In the genomic region with DNA sequence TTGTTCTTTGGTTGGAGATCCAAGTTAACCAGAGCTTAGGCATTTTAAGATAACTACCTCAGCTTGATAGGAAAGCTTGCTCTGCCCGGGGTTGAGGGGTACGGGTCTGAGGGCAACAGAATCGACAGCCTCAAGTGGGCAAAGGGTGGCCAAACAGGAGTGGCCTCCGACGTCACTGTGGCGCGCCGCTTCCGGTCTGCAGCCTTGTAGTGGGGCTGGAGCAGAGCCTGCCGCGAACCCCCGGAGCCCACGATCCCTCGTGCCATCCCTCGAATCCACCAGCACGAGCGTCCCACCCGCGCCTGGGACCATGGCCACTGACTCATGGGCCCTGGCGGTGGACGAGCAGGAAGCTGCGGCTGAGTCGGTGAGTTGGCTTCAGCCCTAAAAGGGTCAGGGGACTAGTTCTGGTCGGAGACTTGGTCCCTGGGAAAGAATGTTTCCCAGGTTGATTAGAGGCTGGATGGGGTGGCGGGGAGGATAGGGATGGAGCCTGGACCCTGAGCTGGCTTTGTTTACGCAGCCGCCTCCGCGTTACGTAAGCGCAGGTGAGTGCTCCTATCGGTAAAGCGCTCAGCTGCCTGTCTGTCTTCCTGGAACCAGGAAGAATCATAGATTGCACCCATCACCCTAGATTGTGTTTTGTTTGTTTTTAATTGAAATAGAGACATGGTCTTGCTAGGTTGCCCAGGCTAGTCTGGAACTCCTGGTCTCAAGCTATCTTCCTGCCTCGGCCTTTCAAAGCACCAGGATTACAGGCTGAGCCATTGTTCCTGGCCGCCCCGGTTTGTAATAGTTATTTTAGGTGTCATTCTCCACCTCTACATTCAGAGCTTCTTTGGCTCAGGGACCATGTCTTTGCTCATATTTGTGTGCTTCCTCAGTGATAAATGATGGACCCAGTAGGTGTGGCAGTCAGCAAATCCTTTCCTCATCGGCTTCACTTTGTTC, we compare ENCODE assay signal across 1 cellular context.
TF ChIP-seq lines count a peak whose summit lies in the region.

A gene (plus strand): TSS at position 199 of the 951 bp plus-strand sequence. CDS start 112 bp downstream, at position 311.

TF ChIP-seq in K562, 482 proteins besides CTCF, POLR2A, EP300 and RAD21 (continued from another document):
- TF ChIP-seq MYNN (IDR thresholded peaks at IDR 0.05) (peak; percentile 29; the same call in 1 of the 2 replicates), MYNN (CRISPR knock-in tag; IDR thresholded peaks at IDR 0.05) (no peak), PTRF (tag; IDR thresholded peaks at IDR 0.05) (no peak), PML (IDR thresholded peaks at IDR 0.05; ENCODE audit: low read length) (peak; percentile 19; the same call in 1 of the 2 replicates), KAT8 (IDR thresholded peaks at IDR 0.05; ENCODE audit: low read depth) (no peak), ZNF347 (CRISPR knock-in tag; IDR thresholded peaks at IDR 0.05; ENCODE audit: low read depth) (no peak), ZNF561 (CRISPR knock-in tag; conservative IDR thresholded peaks at IDR 0.05) (no peak), HLTF (IDR thresholded peaks at IDR 0.05) (peak; percentile 39; the same call in 1 of the 2 replicates), ZNF124 (CRISPR knock-in tag; IDR thresholded peaks at IDR 0.05) (no peak), HNRNPLL (IDR thresholded peaks at IDR 0.05; ENCODE audit: low read depth, low read length, poor library complexity, severe bottlenecking) (peak; percentile 31), FOXA1 (IDR thresholded peaks at IDR 0.05; ENCODE audit: borderline replicate concordance) (no peak), ATF1 (CRISPR knock-in tag; IDR thresholded peaks at IDR 0.05) (peak; percentile 68), ATF1 (tag; IDR thresholded peaks at IDR 0.05) (peak; percentile 95), ZNF707 (CRISPR knock-in tag; conservative IDR thresholded peaks at IDR 0.05) (no peak), C11orf30 (IDR thresholded peaks at IDR 0.05; ENCODE audit: low read depth) (peak; percentile 72)
- TF ChIP-seq, protein P1, sequence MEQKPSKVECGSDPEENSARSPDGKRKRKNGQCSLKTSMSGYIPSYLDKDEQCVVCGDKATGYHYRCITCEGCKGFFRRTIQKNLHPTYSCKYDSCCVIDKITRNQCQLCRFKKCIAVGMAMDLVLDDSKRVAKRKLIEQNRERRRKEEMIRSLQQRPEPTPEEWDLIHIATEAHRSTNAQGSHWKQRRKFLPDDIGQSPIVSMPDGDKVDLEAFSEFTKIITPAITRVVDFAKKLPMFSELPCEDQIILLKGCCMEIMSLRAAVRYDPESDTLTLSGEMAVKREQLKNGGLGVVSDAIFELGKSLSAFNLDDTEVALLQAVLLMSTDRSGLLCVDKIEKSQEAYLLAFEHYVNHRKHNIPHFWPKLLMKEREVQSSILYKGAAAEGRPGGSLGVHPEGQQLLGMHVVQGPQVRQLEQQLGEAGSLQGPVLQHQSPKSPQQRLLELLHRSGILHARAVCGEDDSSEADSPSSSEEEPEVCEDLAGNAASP (IDR thresholded peaks at IDR 0.05), result no peak
- TF ChIP-seq, protein P2, sequence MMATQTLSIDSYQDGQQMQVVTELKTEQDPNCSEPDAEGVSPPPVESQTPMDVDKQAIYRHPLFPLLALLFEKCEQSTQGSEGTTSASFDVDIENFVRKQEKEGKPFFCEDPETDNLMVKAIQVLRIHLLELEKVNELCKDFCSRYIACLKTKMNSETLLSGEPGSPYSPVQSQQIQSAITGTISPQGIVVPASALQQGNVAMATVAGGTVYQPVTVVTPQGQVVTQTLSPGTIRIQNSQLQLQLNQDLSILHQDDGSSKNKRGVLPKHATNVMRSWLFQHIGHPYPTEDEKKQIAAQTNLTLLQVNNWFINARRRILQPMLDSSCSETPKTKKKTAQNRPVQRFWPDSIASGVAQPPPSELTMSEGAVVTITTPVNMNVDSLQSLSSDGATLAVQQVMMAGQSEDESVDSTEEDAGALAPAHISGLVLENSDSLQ (IDR thresholded peaks at IDR 0.05), result peak; percentile 40
- TF ChIP-seq, protein P3, sequence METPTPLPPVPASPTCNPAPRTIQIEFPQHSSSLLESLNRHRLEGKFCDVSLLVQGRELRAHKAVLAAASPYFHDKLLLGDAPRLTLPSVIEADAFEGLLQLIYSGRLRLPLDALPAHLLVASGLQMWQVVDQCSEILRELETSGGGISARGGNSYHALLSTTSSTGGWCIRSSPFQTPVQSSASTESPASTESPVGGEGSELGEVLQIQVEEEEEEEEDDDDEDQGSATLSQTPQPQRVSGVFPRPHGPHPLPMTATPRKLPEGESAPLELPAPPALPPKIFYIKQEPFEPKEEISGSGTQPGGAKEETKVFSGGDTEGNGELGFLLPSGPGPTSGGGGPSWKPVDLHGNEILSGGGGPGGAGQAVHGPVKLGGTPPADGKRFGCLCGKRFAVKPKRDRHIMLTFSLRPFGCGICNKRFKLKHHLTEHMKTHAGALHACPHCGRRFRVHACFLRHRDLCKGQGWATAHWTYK (CRISPR knock-in tag; IDR thresholded peaks at IDR 0.05), result 0 out of 2 replicates have a peak, but pooled peaks have one; percentile 59
- TF ChIP-seq, protein P4, sequence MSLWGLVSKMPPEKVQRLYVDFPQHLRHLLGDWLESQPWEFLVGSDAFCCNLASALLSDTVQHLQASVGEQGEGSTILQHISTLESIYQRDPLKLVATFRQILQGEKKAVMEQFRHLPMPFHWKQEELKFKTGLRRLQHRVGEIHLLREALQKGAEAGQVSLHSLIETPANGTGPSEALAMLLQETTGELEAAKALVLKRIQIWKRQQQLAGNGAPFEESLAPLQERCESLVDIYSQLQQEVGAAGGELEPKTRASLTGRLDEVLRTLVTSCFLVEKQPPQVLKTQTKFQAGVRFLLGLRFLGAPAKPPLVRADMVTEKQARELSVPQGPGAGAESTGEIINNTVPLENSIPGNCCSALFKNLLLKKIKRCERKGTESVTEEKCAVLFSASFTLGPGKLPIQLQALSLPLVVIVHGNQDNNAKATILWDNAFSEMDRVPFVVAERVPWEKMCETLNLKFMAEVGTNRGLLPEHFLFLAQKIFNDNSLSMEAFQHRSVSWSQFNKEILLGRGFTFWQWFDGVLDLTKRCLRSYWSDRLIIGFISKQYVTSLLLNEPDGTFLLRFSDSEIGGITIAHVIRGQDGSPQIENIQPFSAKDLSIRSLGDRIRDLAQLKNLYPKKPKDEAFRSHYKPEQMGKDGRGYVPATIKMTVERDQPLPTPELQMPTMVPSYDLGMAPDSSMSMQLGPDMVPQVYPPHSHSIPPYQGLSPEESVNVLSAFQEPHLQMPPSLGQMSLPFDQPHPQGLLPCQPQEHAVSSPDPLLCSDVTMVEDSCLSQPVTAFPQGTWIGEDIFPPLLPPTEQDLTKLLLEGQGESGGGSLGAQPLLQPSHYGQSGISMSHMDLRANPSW (CRISPR knock-in tag; IDR thresholded peaks at IDR 0.05), result no peak
- TF ChIP-seq, protein P5, sequence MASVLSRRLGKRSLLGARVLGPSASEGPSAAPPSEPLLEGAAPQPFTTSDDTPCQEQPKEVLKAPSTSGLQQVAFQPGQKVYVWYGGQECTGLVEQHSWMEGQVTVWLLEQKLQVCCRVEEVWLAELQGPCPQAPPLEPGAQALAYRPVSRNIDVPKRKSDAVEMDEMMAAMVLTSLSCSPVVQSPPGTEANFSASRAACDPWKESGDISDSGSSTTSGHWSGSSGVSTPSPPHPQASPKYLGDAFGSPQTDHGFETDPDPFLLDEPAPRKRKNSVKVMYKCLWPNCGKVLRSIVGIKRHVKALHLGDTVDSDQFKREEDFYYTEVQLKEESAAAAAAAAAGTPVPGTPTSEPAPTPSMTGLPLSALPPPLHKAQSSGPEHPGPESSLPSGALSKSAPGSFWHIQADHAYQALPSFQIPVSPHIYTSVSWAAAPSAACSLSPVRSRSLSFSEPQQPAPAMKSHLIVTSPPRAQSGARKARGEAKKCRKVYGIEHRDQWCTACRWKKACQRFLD (CRISPR knock-in tag; IDR thresholded peaks at IDR 0.05), result 0 out of 2 replicates have a peak, but pooled peaks have one; percentile 40
- TF ChIP-seq, protein P6, sequence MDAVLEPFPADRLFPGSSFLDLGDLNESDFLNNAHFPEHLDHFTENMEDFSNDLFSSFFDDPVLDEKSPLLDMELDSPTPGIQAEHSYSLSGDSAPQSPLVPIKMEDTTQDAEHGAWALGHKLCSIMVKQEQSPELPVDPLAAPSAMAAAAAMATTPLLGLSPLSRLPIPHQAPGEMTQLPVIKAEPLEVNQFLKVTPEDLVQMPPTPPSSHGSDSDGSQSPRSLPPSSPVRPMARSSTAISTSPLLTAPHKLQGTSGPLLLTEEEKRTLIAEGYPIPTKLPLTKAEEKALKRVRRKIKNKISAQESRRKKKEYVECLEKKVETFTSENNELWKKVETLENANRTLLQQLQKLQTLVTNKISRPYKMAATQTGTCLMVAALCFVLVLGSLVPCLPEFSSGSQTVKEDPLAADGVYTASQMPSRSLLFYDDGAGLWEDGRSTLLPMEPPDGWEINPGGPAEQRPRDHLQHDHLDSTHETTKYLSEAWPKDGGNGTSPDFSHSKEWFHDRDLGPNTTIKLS (IDR thresholded peaks at IDR 0.05; ENCODE audit: borderline replicate concordance, low read depth), result no peak
- TF ChIP-seq, protein P7, sequence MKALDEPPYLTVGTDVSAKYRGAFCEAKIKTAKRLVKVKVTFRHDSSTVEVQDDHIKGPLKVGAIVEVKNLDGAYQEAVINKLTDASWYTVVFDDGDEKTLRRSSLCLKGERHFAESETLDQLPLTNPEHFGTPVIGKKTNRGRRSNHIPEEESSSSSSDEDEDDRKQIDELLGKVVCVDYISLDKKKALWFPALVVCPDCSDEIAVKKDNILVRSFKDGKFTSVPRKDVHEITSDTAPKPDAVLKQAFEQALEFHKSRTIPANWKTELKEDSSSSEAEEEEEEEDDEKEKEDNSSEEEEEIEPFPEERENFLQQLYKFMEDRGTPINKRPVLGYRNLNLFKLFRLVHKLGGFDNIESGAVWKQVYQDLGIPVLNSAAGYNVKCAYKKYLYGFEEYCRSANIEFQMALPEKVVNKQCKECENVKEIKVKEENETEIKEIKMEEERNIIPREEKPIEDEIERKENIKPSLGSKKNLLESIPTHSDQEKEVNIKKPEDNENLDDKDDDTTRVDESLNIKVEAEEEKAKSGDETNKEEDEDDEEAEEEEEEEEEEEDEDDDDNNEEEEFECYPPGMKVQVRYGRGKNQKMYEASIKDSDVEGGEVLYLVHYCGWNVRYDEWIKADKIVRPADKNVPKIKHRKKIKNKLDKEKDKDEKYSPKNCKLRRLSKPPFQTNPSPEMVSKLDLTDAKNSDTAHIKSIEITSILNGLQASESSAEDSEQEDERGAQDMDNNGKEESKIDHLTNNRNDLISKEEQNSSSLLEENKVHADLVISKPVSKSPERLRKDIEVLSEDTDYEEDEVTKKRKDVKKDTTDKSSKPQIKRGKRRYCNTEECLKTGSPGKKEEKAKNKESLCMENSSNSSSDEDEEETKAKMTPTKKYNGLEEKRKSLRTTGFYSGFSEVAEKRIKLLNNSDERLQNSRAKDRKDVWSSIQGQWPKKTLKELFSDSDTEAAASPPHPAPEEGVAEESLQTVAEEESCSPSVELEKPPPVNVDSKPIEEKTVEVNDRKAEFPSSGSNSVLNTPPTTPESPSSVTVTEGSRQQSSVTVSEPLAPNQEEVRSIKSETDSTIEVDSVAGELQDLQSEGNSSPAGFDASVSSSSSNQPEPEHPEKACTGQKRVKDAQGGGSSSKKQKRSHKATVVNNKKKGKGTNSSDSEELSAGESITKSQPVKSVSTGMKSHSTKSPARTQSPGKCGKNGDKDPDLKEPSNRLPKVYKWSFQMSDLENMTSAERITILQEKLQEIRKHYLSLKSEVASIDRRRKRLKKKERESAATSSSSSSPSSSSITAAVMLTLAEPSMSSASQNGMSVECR (CRISPR knock-in tag; IDR thresholded peaks at IDR 0.05), result no peak
